ENCODE assay signal across 21 cellular contexts in genomic region chr6:137122612-137123011, GRCh38. TPM values are rescaled to one million over a fixed set of nuclear protein-coding genes. Genes with fewer than 3 reads are reported as not detected.
DNase-seq lines count a peak whose midpoint lies in the region; ATAC-seq, FAIRE-seq and TF ChIP-seq lines count a peak whose summit lies in the region.
"Had no signal": no experiment of that assay in that cellular context is flagged by ENCODE, and none has a peak within 500 bp of the region (broad histone marks: within the 10 kb centered on the region; RNA-seq: fewer than 3 reads in every experiment).

No MANE protein-coding gene starts in this region.

- TF ChIP-seq POLR2A in GM12891 (IDR thresholded peaks at IDR 0.05; ENCODE audit: low read depth, low read length): no peak

- no peaks in the 10 kb centered on the region for H3K9me2 ChIP-seq in PC-3 (replicated peaks; ENCODE audit: low read length)

- POLR2A ChIA-PET in PC-3 (lab: Charles Lee; ENCODE audit: unreplicated experiment): no interaction called here

- no peaks in the 10 kb centered on the region for H3K4me1 ChIP-seq in PC-3 (ENCODE audit: insufficient read depth, low read length)
- H3K4me1 ChIP-seq: Caco-2 had no signal

- FAIRE-seq in GM12891 (lab: Jason Lieb, UNC): peak; percentile 94
- FAIRE-seq: H1, TTC549 had no signal

- no peak overlapping the region for H3K4me3 ChIP-seq in PC-3 (ENCODE audit: low read length)

- H3K9ac ChIP-seq in PC-3 (ENCODE audit: low read length): no peak overlapping the region

- no peak overlapping the region for H2AFZ ChIP-seq in PC-3 (ENCODE audit: low read length)

- ATAC-seq in GM21367 (IDR thresholded peaks at IDR 0.05; ENCODE audit: unreplicated experiment) (peak; percentile 50), HG02973 (IDR thresholded peaks at IDR 0.05; ENCODE audit: unreplicated experiment) (peak; percentile 67), PC-3 (no peak)

- DNase-seq in GM12891 (ENCODE audit: insufficient read length, low spot score) (no peak), PC-3 (peak; percentile 23), pons (ENCODE audit: low spot score) (no peak), NCI-H69 (lab: John Stamatoyannopoulos, UW) (no peak), HUDEP-2 (lab: John Stamatoyannopoulos, UW; ENCODE audit: unreplicated experiment in 76 of 76) (no peak)
- DNase-seq in activated CD4-positive, alpha-beta T cell treated with anti-CD3 and anti-CD28 coated beads for 1 hour: no peak
- DNase-seq: activated effector memory CD4-positive, alpha-beta T cell treated with anti-CD3 and anti-CD28 coated beads, Interleukin-2, amount 50 U/mL, for 16 hours; anterior cingulate cortex; Caco-2; glutamatergic neuron; islet precursor cell; NCI-H1417; nucleus accumbens; OCI-M1 had no signal

- no peak for TF ChIP-seq CTCF in PC-3 (conservative IDR thresholded peaks at IDR 0.05; ENCODE audit: low read depth, low read length)

- H3K4me2 ChIP-seq in PC-3 (ENCODE audit: low read length): no peak overlapping the region

- H4K20me1 ChIP-seq in PC-3 (ENCODE audit: low read length): no peaks in the 10 kb centered on the region

- no peaks in the 10 kb centered on the region for H3K79me2 ChIP-seq in PC-3 (ENCODE audit: low read length)

- no peaks in the 10 kb centered on the region for H3K9me3 ChIP-seq in PC-3 (ENCODE audit: low read length)

- H3K27me3 ChIP-seq in PC-3 (ENCODE audit: low read length): no peaks in the 10 kb centered on the region

- CTCF ChIA-PET in PC-3 (lab: Charles Lee): no interaction called here

- H3K36me3 ChIP-seq in PC-3 (ENCODE audit: low read depth, low read length): no peaks in the 10 kb centered on the region

- BruUV-seq in PC-3 (replicated peaks; lab: Mats Ljungman, UMichigan): no TSS peak

- H3K27ac ChIP-seq in PC-3 (ENCODE audit: low read length): no peak overlapping the region
- H3K27ac ChIP-seq: epithelial cell of prostate had no signal

- no peaks in the 10 kb centered on the region for H3F3A ChIP-seq in PC-3 (ENCODE audit: low read length, unreplicated experiment)

- intact Hi-C loops in PC-3 (cut with micrococcal nuclease): no loop called here

TF ChIP-seq in GM12891, 5 proteins besides CTCF, POLR2A, EP300 and RAD21:
- TF ChIP-seq POU2F2 (IDR thresholded peaks at IDR 0.05; ENCODE audit: low read depth, low read length) (no peak), SPI1 (IDR thresholded peaks at IDR 0.05; ENCODE audit: low read depth, low read length) (no peak), PAX5 (IDR thresholded peaks at IDR 0.05; ENCODE audit: insufficient read depth, low read length, severe bottlenecking) (no peak), POLR2AphosphoS5 (IDR thresholded peaks at IDR 0.05; ENCODE audit: low read depth, low read length) (0 out of 2 replicates have a peak, but pooled peaks have one; percentile 33), TAF1 (IDR thresholded peaks at IDR 0.05; ENCODE audit: low read depth, low read length) (no peak)
TF ChIP-seq in GM12891: peak in this region for 1.

RNA-seq across cellular contexts. Expression of gene IL22RA2, which starts 50.8 kb away (rescaled TPM):
- 0.49 TPM for polyA plus RNA-seq in GM12891 (2012; ENCODE audit: low read depth, missing spikeins)
- total RNA-seq in PC-3 (2014; rRNA removed): not detected in 2 replicates
- total RNA-seq: activated CD8-positive, alpha-beta memory T cell treated with anti-CD3 and anti-CD28 coated beads for 36 hours; Caco-2; H1; mesothelial cell of epicardium had no signal
- polyA plus RNA-seq: H1 had no signal
